ENCODE assay signal across 10 cellular contexts in the genomic region with DNA sequence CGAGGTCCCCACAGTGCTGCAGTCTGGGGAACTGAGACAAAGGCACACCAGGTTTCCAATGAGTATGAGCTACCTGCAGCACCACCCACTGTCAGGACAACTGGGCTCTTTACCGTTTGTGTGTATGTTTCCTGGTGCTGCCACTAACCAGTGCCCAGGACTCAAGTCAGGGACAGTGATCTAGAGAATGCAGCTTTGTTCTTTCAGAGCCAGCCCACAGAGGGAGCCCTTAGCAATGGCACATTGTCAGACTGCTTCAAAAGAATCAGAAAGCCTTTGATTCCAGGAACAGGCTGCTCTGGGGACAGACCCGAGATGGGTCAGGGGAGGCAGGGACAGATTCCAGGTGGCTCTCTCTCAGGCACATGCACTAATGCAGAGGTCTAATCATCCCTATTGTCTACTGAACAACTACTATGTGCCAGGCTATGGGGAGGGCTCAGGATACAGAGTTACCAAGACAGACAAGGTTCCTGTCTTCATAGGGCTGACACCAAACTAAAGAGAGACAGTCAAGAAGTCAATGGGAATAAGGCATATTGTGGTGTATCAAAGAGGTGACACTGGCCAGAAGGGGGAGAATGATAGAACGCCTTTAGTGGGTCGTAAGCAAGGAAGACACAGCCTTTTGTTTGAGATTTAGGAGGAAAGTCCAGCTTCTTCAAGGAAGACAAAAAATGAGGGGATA.
DNase-seq lines count a peak whose midpoint lies in the region; TF ChIP-seq lines count a peak whose summit lies in the region.
"Had no signal": no experiment of that assay in that cellular context is flagged by ENCODE, and none has a peak within 500 bp of the region (broad histone marks: within the 10 kb centered on the region; RNA-seq: fewer than 3 reads in every experiment).

No MANE protein-coding gene starts in this region.

- no peak overlapping the region for H3K4me3 ChIP-seq in lower leg skin (ENCODE audit: low read depth, poor library complexity, severe bottlenecking)
- H3K4me3 ChIP-seq: body of pancreas had no signal

- intact Hi-C loops in lower leg skin (cut with DNase I; ENCODE audit: low total_unique reads): no loop called here

- H3K27ac ChIP-seq in 22Rv1: no peak overlapping the region
- H3K27ac ChIP-seq: body of pancreas had no signal

- 44 to 48% methylated on average over 4 to 5 of the region's 5 CpGs for WGBS in lower leg skin, 2 donors

- in situ Hi-C loops in SK-MEL-5 (cut with HindIII; ENCODE audit: low pct_unique_long_range_greater_than_20kb, low sequenced_read_pairs): no loop called here

- DNase-seq in GDM1 (lab: John Stamatoyannopoulos, UW): peak; percentile 20
- DNase-seq in SK-MEL-5 (ENCODE audit: low read depth, low spot score): peak; percentile 52
- DNase-seq in iPS DF 19.7 (ENCODE audit: low read depth, low spot score): peak; percentile 30
- DNase-seq in stimulated activated CD8-positive, alpha-beta memory T cell treated with anti-CD3 and anti-CD28 coated beads, Interleukin-4, amount 100 ng/mL, for 48 hours: no peak
- DNase-seq in NCI-H2029 treated with DMSO at 0.1 percent for 48 hours (lab: John Stamatoyannopoulos, UW): no peak
- no peak for DNase-seq in activated effector memory CD4-positive, alpha-beta T cell treated with anti-CD3 and anti-CD28 coated beads, Interleukin-2, amount 50 U/mL, for 16 hours
- DNase-seq in lower leg skin (ENCODE audit: low spot score in 2 of 2): no peak
- DNase-seq: body of pancreas, NCI-H187 had no signal

- no peak for TF ChIP-seq POLR2A in lower leg skin (IDR thresholded peaks at IDR 0.05)

- TF ChIP-seq CTCF in 22Rv1 (IDR thresholded peaks at IDR 0.05) (peak; percentile 43), lower leg skin (IDR thresholded peaks at IDR 0.05) (no peak)

Comparison
In these comparisons a context has a peak if more than half of its experiments do, and no peak if none do; other contexts are left out.
1. DNase-seq: peak in GDM1 (single experiment), SK-MEL-5 (single experiment) and iPS DF 19.7 (single experiment); none in stimulated activated CD8-positive, alpha-beta memory T cell treated with anti-CD3 and anti-CD28 coated beads, Interleukin-4, amount 100 ng/mL, for 48 hours (single experiment), NCI-H2029 treated with DMSO at 0.1 percent for 48 hours (single experiment), activated effector memory CD4-positive, alpha-beta T cell treated with anti-CD3 and anti-CD28 coated beads, Interleukin-2, amount 50 U/mL, for 16 hours (single experiment) and lower leg skin (0 of 2).